Comparison of ENCODE assay signal across 1 cellular context in the genomic region with DNA sequence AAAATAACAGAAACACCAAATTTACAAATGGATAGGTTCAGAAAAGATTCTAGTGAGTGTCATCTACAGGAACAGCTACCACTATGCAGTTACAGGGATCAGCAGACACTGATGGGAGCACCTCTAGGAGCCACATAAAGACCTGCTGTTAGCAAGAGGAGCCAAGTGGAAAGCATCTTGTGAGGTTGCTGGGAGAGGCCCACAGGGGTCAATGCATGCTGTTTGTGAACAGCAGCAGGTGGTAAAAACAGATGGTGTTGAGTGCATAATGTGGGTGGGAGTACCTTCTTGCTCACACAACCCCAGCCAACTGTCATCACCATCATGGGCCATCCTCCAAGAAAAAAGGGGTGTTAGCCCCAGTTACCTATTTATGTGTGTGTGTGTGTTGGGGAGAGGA.
TF ChIP-seq lines count a peak whose summit lies in the region.

No MANE protein-coding gene starts in this region.

TF ChIP-seq in GM23338, 12 proteins besides CTCF, POLR2A, EP300 and RAD21 (continued from another document):
- TF ChIP-seq, protein P1, sequence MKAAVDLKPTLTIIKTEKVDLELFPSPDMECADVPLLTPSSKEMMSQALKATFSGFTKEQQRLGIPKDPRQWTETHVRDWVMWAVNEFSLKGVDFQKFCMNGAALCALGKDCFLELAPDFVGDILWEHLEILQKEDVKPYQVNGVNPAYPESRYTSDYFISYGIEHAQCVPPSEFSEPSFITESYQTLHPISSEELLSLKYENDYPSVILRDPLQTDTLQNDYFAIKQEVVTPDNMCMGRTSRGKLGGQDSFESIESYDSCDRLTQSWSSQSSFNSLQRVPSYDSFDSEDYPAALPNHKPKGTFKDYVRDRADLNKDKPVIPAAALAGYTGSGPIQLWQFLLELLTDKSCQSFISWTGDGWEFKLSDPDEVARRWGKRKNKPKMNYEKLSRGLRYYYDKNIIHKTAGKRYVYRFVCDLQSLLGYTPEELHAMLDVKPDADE (IDR thresholded peaks at IDR 0.05), result no peak
- TF ChIP-seq, protein P2, sequence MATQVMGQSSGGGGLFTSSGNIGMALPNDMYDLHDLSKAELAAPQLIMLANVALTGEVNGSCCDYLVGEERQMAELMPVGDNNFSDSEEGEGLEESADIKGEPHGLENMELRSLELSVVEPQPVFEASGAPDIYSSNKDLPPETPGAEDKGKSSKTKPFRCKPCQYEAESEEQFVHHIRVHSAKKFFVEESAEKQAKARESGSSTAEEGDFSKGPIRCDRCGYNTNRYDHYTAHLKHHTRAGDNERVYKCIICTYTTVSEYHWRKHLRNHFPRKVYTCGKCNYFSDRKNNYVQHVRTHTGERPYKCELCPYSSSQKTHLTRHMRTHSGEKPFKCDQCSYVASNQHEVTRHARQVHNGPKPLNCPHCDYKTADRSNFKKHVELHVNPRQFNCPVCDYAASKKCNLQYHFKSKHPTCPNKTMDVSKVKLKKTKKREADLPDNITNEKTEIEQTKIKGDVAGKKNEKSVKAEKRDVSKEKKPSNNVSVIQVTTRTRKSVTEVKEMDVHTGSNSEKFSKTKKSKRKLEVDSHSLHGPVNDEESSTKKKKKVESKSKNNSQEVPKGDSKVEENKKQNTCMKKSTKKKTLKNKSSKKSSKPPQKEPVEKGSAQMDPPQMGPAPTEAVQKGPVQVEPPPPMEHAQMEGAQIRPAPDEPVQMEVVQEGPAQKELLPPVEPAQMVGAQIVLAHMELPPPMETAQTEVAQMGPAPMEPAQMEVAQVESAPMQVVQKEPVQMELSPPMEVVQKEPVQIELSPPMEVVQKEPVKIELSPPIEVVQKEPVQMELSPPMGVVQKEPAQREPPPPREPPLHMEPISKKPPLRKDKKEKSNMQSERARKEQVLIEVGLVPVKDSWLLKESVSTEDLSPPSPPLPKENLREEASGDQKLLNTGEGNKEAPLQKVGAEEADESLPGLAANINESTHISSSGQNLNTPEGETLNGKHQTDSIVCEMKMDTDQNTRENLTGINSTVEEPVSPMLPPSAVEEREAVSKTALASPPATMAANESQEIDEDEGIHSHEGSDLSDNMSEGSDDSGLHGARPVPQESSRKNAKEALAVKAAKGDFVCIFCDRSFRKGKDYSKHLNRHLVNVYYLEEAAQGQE (IDR thresholded peaks at IDR 0.05; ENCODE audit: unreplicated experiment), result no peak
- no peak for TF ChIP-seq CREB1 (CRISPR knock-in tag; IDR thresholded peaks at IDR 0.05; ENCODE audit: low read depth)
- TF ChIP-seq, protein P3, sequence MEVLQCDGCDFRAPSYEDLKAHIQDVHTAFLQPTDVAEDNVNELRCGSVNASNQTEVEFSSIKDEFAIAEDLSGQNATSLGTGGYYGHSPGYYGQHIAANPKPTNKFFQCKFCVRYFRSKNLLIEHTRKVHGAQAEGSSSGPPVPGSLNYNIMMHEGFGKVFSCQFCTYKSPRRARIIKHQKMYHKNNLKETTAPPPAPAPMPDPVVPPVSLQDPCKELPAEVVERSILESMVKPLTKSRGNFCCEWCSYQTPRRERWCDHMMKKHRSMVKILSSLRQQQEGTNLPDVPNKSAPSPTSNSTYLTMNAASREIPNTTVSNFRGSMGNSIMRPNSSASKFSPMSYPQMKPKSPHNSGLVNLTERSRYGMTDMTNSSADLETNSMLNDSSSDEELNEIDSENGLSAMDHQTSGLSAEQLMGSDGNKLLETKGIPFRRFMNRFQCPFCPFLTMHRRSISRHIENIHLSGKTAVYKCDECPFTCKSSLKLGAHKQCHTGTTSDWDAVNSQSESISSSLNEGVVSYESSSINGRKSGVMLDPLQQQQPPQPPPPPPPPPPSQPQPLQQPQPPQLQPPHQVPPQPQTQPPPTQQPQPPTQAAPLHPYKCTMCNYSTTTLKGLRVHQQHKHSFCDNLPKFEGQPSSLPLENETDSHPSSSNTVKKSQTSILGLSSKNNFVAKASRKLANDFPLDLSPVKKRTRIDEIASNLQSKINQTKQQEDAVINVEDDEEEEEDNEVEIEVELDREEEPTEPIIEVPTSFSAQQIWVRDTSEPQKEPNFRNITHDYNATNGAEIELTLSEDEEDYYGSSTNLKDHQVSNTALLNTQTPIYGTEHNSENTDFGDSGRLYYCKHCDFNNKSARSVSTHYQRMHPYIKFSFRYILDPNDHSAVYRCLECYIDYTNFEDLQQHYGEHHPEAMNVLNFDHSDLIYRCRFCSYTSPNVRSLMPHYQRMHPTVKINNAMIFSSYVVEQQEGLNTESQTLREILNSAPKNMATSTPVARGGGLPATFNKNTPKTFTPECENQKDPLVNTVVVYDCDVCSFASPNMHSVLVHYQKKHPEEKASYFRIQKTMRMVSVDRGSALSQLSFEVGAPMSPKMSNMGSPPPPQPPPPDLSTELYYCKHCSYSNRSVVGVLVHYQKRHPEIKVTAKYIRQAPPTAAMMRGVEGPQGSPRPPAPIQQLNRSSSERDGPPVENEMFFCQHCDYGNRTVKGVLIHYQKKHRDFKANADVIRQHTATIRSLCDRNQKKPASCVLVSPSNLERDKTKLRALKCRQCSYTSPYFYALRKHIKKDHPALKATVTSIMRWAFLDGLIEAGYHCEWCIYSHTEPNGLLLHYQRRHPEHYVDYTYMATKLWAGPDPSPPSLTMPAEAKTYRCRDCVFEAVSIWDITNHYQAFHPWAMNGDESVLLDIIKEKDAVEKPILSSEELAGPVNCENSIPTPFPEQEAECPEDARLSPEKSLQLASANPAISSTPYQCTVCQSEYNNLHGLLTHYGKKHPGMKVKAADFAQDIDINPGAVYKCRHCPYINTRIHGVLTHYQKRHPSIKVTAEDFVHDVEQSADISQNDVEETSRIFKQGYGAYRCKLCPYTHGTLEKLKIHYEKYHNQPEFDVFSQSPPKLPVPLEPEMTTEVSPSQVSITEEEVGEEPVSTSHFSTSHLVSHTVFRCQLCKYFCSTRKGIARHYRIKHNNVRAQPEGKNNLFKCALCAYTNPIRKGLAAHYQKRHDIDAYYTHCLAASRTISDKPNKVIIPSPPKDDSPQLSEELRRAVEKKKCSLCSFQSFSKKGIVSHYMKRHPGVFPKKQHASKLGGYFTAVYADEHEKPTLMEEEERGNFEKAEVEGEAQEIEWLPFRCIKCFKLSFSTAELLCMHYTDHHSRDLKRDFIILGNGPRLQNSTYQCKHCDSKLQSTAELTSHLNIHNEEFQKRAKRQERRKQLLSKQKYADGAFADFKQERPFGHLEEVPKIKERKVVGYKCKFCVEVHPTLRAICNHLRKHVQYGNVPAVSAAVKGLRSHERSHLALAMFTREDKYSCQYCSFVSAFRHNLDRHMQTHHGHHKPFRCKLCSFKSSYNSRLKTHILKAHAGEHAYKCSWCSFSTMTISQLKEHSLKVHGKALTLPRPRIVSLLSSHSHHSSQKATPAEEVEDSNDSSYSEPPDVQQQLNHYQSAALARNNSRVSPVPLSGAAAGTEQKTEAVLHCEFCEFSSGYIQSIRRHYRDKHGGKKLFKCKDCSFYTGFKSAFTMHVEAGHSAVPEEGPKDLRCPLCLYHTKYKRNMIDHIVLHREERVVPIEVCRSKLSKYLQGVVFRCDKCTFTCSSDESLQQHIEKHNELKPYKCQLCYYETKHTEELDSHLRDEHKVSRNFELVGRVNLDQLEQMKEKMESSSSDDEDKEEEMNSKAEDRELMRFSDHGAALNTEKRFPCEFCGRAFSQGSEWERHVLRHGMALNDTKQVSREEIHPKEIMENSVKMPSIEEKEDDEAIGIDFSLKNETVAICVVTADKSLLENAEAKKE (CRISPR knock-in tag; IDR thresholded peaks at IDR 0.05), result no peak
TF ChIP-seq in GM23338: peak in this region for 0.
